Comparison of ENCODE assay signal across 15 cellular contexts in genomic region chr18:48828201-48828580, GRCh38.
DNase-seq lines count a peak whose midpoint lies in the region; FAIRE-seq and TF ChIP-seq lines count a peak whose summit lies in the region.
"Had no signal": no experiment of that assay in that cellular context is flagged by ENCODE, and none has a peak within 500 bp of the region (broad histone marks: within the 10 kb centered on the region; RNA-seq: fewer than 3 reads in every experiment).

No MANE protein-coding gene starts in this region.

- no peak for FAIRE-seq in H54 (lab: Jason Lieb, UNC)
- FAIRE-seq: A549 had no signal

- H3K36me3 Mint-ChIP-seq in MCF 10A (ENCODE audit: insufficient read depth, unreplicated experiment) (peaks cover 31% of the 10 kb centered on the region), nephron (ENCODE audit: low read depth) (peaks cover 18% of the 10 kb centered on the region)
- H3K36me3 Mint-ChIP-seq: memory B cell had no signal

- no peak overlapping the region for H3K27ac Mint-ChIP-seq in MCF 10A (ENCODE audit: low read depth, unreplicated experiment)
- peak overlapping the region; percentile 97 to 99 (median 98) for H3K27ac Mint-ChIP-seq in nephron
- H3K27ac Mint-ChIP-seq: activated CD4-positive, alpha-beta T cell treated with anti-CD3 and anti-CD28 coated beads, Interleukin-2, amount 10 ng/mL, durations not matched to agents 7 days and 5 days; memory B cell had no signal

- H3K4me1 Mint-ChIP-seq in MCF 10A (ENCODE audit: insufficient read depth, unreplicated experiment), result peaks cover 28% of the 10 kb centered on the region
- H3K4me1 Mint-ChIP-seq in nephron, result peaks cover 83% of the 10 kb centered on the region

- peak overlapping the region in 2 of 3 donors; percentile 22 to 41 for H3K4me3 ChIP-seq in breast epithelium
- no peak overlapping the region for H3K4me3 ChIP-seq in transverse colon
- H3K4me3 ChIP-seq: A549, colonic mucosa had no signal

- H3K27me3 ChIP-seq in breast epithelium, result no peaks in the 10 kb centered on the region
- H3K27me3 ChIP-seq in transverse colon, result no peaks in the 10 kb centered on the region
- H3K27me3 ChIP-seq: colonic mucosa had no signal

- CTCF ChIA-PET in MCF 10A (lab: Yijun Ruan, JAX), result no interaction called here

- H3K9me3 ChIP-seq in breast epithelium (no peaks in the 10 kb centered on the region), transverse colon (no peaks in the 10 kb centered on the region)
- H3K9me3 ChIP-seq: colonic mucosa had no signal

- peak overlapping the region; percentile 48 to 63 for H3K27ac ChIP-seq in breast epithelium
- peak overlapping the region; percentile 47 for H3K27ac ChIP-seq in cingulate gyrus (ENCODE audit: low read depth, low read length)
- peak overlapping the region; percentile 14 to 57 (median 47) for H3K27ac ChIP-seq in transverse colon
- H3K27ac ChIP-seq: colonic mucosa had no signal

- peaks cover 5 to 8% of the 10 kb centered on the region in 2 donors for H3K4me1 ChIP-seq in breast epithelium
- H3K4me1 ChIP-seq in transverse colon, result peaks cover 20 to 38% (median 30%) of the 10 kb centered on the region in 4 donors
- H3K4me1 ChIP-seq: colonic mucosa had no signal

- H3K4me3 Mint-ChIP-seq in MCF 10A (ENCODE audit: unreplicated experiment), result no peak overlapping the region
- peak overlapping the region; percentile 81 to 82 (median 81) for H3K4me3 Mint-ChIP-seq in nephron
- H3K4me3 Mint-ChIP-seq: activated CD4-positive, alpha-beta T cell treated with anti-CD3 and anti-CD28 coated beads, Interleukin-2, amount 10 ng/mL, durations not matched to agents 7 days and 5 days; memory B cell had no signal

- TF ChIP-seq POLR2A in breast epithelium (IDR thresholded peaks at IDR 0.05) (no peak), transverse colon (IDR thresholded peaks at IDR 0.05) (no peak), H54 (IDR thresholded peaks at IDR 0.05; ENCODE audit: low read depth, low read length) (no peak)

- no peaks in the 10 kb centered on the region for H3K36me3 ChIP-seq in breast epithelium
- no peaks in the 10 kb centered on the region for H3K36me3 ChIP-seq in transverse colon
- H3K36me3 ChIP-seq: colonic mucosa had no signal

- H3K27me3 Mint-ChIP-seq in MCF 10A (ENCODE audit: insufficient read depth, unreplicated experiment), result no peaks in the 10 kb centered on the region
- H3K27me3 Mint-ChIP-seq in nephron (ENCODE audit: low read depth), result no peaks in the 10 kb centered on the region

- TF ChIP-seq CTCF in breast epithelium (IDR thresholded peaks at IDR 0.05) (no peak), MCF 10A (IDR thresholded peaks at IDR 0.05; ENCODE audit: unreplicated experiment) (no peak), nephron (IDR thresholded peaks at IDR 0.05; ENCODE audit: unreplicated experiment in 3 of 3) (no peak), transverse colon (IDR thresholded peaks at IDR 0.05) (no peak)

- H3K9me3 Mint-ChIP-seq in MCF 10A (ENCODE audit: unreplicated experiment), result no peaks in the 10 kb centered on the region
- peaks cover 4% of the 10 kb centered on the region for H3K9me3 Mint-ChIP-seq in nephron
- H3K9me3 Mint-ChIP-seq: memory B cell had no signal

- DNase-seq in breast epithelium (ENCODE audit: low spot score in 2 of 2), result no peak
- no peak for DNase-seq in MCF 10A (ENCODE audit: unreplicated experiment)
- no peak for DNase-seq in transverse colon
- DNase-seq in HK-2 (ENCODE audit: unreplicated experiment), result no peak
- no peak for DNase-seq in NCI-H1048 (lab: John Stamatoyannopoulos, UW)
- DNase-seq in H54 (ENCODE audit: insufficient read length, low spot score), result no peak
- DNase-seq: activated CD4-positive, alpha-beta T cell treated with anti-CD3 and anti-CD28 coated beads, Interleukin-2, amount 10 ng/mL, durations not matched to agents 7 days and 5 days; activated naive CD4-positive, alpha-beta T cell; colonic mucosa; DND-41; stimulated activated CD4-positive, alpha-beta T cell treated with anti-CD3 and anti-CD28 coated beads, Interleukin-15, amount 100 ng/mL, for 24 hours had no signal

- WGBS in transverse colon (ENCODE audit: low coverage in 1 of 2), 2 donors, result 47 to 54% methylated on average over 4 of the region's 4 CpGs

- intact Hi-C loops in breast epithelium (cut with DNase I; ENCODE audit: low total_unique reads) (no loop called here), MCF 10A (cut with micrococcal nuclease) (no loop called here), transverse colon (cut with DNase I; ENCODE audit: low total_unique reads) (no loop called here)

- POLR2A ChIA-PET in MCF 10A (lab: Yijun Ruan, JAX), result interaction anchor here (0.7 kb wide), 1 partner anchor 169 kb away, joined by 4 read pairs; no protein-coding TSS in a partner anchor

- in situ Hi-C loops in transverse colon (cut with MboI; ENCODE audit: low pct_ligation_motif_present in 1 of 4, low pct_unique_long_range_greater_than_20kb in 1 of 4, low sequenced_read_pairs in 3 of 4), result no loop called here

- no TSS peak for BruUV-seq in MCF 10A (replicated peaks; lab: Mats Ljungman, UMichigan)

- no peak for TF ChIP-seq EP300 in transverse colon (IDR thresholded peaks at IDR 0.05; ENCODE audit: low read depth)

Comparison
In these comparisons a context has a peak if more than half of its experiments do, and no peak if none do; other contexts are left out.
1. H3K4me3 ChIP-seq: peak in breast epithelium (2 of 3); none in transverse colon (0 of 4).
2. Peak in every context shown above with its lines, with median percentiles within 50 percentile points of each other: H3K27ac ChIP-seq.